ENCODE assay signal across 1 cellular context in genomic region chr14:69664865-69665526, GRCh38.
TF ChIP-seq lines count a peak whose summit lies in the region.

No MANE protein-coding gene starts in this region.

TF ChIP-seq in H1, 55 proteins besides CTCF, POLR2A, EP300 and RAD21:
- TF ChIP-seq CBX8 (IDR thresholded peaks at IDR 0.05; ENCODE audit: borderline replicate concordance, low read depth, low read length) (no peak), CTBP2 (IDR thresholded peaks at IDR 0.05; ENCODE audit: borderline replicate concordance, insufficient read depth, insufficient read length, low read length) (no peak), ZNF274 (IDR thresholded peaks at IDR 0.05; ENCODE audit: borderline replicate concordance, extremely low read depth, low read length) (no peak)
